Comparison of ENCODE assay signal across 8 cellular contexts in genomic region chr3:12967751-12968209, GRCh38.
DNase-seq lines count a peak whose midpoint lies in the region; ATAC-seq and TF ChIP-seq lines count a peak whose summit lies in the region.

No MANE protein-coding gene starts in this region.

- H3K9me3 ChIP-seq in HUES48 (ENCODE audit: control insufficient read depth, insufficient read depth, low read length) (no peaks in the 10 kb centered on the region), heart left ventricle (no peaks in the 10 kb centered on the region), tibial nerve (no peaks in the 10 kb centered on the region)

- peaks cover 5% of the 10 kb centered on the region; the same call in 1 of the 2 replicates for H3K27me3 ChIP-seq in HUES48 (ENCODE audit: control insufficient read depth, insufficient read depth, low read length)
- no peaks in the 10 kb centered on the region for H3K27me3 ChIP-seq in heart left ventricle
- H3K27me3 ChIP-seq in tibial nerve, result no peaks in the 10 kb centered on the region

- 1 to 6% (median 3%) methylated on average over 6 to 40 of the region's 40 CpGs for WGBS in heart left ventricle, 4 donors
- WGBS in tibial nerve, 2 donors, result 2 to 3% methylated on average over 10 to 21 of the region's 40 CpGs

- DNase-seq in C1 segment of cervical spinal cord (lab: John Stamatoyannopoulos, UW) (peak; percentile 19 to 90 (median 82)), T follicular helper cell (ENCODE audit: low read depth) (peak; percentile 84), heart left ventricle (peak; percentile 92 to 96 (median 94)), posterior vena cava (ENCODE audit: low spot score) (peak; percentile 97), tibial nerve (ENCODE audit: low spot score in 2 of 2) (peak; percentile 76 to 88)
- DNase-seq in activated naive CD8-positive, alpha-beta T cell treated with anti-CD3 and anti-CD28 coated beads, Interleukin-2, amount 50 U/mL, for 24 hours, result peak; percentile 88

- TF ChIP-seq POLR2A in heart left ventricle (IDR thresholded peaks at IDR 0.05) (peak in 1 of 2 donors; percentile 6), tibial nerve (IDR thresholded peaks at IDR 0.05) (peak; percentile 27 to 54)

- H3K27me3 Mint-ChIP-seq in activated naive CD8-positive, alpha-beta T cell treated with anti-CD3 and anti-CD28 coated beads, Interleukin-2, amount 50 U/mL, for 24 hours, result no peaks in the 10 kb centered on the region

- TF ChIP-seq CTCF in heart left ventricle (IDR thresholded peaks at IDR 0.05) (no peak), tibial nerve (IDR thresholded peaks at IDR 0.05) (no peak)

- H3K4me3 Mint-ChIP-seq in activated naive CD8-positive, alpha-beta T cell treated with anti-CD3 and anti-CD28 coated beads, Interleukin-2, amount 50 U/mL, for 24 hours, result peak overlapping the region; percentile 76

- ATAC-seq in GM21390 (IDR thresholded peaks at IDR 0.05; ENCODE audit: unreplicated experiment) (peak; percentile 75), heart left ventricle (peak; percentile 88 to 94 (median 92))
- peak; percentile 86 for ATAC-seq in activated naive CD8-positive, alpha-beta T cell treated with anti-CD3 and anti-CD28 coated beads, Interleukin-2, amount 50 U/mL, for 24 hours

- peaks cover 59% of the 10 kb centered on the region for H3K4me1 Mint-ChIP-seq in activated naive CD8-positive, alpha-beta T cell treated with anti-CD3 and anti-CD28 coated beads, Interleukin-2, amount 50 U/mL, for 24 hours

- H3K36me3 ChIP-seq in HUES48 (ENCODE audit: control insufficient read depth, insufficient read depth, low read length) (no peaks in the 10 kb centered on the region), heart left ventricle (no peaks in the 10 kb centered on the region), tibial nerve (no peaks in the 10 kb centered on the region)

- H3K4me1 ChIP-seq in HUES48 (ENCODE audit: control insufficient read depth, insufficient read depth, low read length), result peaks cover 12% of the 10 kb centered on the region
- peaks cover 14 to 86% (median 71%) of the 10 kb centered on the region in 12 donors for H3K4me1 ChIP-seq in heart left ventricle
- peaks cover 3 to 60% (median 44%) of the 10 kb centered on the region in 4 donors for H3K4me1 ChIP-seq in tibial nerve

- no peak overlapping the region for H3K27ac ChIP-seq in HUES48 (ENCODE audit: low read depth, low read length)
- H3K27ac ChIP-seq in heart left ventricle, result peak overlapping the region in 11 of 12 donors; percentile 11 to 94 (median 49)
- H3K27ac ChIP-seq in tibial nerve, result peak overlapping the region; percentile 30 to 89 (median 63)

- H3K36me3 Mint-ChIP-seq in activated naive CD8-positive, alpha-beta T cell treated with anti-CD3 and anti-CD28 coated beads, Interleukin-2, amount 50 U/mL, for 24 hours (ENCODE audit: low read depth), result no peaks in the 10 kb centered on the region

- no peak overlapping the region for H3K27ac Mint-ChIP-seq in activated naive CD8-positive, alpha-beta T cell treated with anti-CD3 and anti-CD28 coated beads, Interleukin-2, amount 50 U/mL, for 24 hours

- peak in 1 of 2 donors; percentile 43 for TF ChIP-seq EP300 in tibial nerve (IDR thresholded peaks at IDR 0.05)

- H3K9me3 Mint-ChIP-seq in activated naive CD8-positive, alpha-beta T cell treated with anti-CD3 and anti-CD28 coated beads, Interleukin-2, amount 50 U/mL, for 24 hours, result no peaks in the 10 kb centered on the region

- peak overlapping the region; percentile 48 for H3K4me3 ChIP-seq in HUES48 (ENCODE audit: low read depth, low read length)
- peak overlapping the region in 10 of 12 donors; percentile 73 to 98 (median 86) for H3K4me3 ChIP-seq in heart left ventricle
- H3K4me3 ChIP-seq in tibial nerve, result peak overlapping the region; percentile 8 to 98 (median 86)

- H3K9ac ChIP-seq in HUES48 (ENCODE audit: low read depth, low read length), result no peak overlapping the region

- intact Hi-C loops in heart left ventricle (cut with DNase I), result loop anchor here in 7 of 10 donors (5.0 kb wide), 1 partner anchor 35 kb away; no protein-coding TSS in a partner anchor
- intact Hi-C loops in posterior vena cava (cut with DNase I), result no loop called here

Comparison
In these comparisons a context has a peak if more than half of its experiments do, and no peak if none do; other contexts are left out.
1. intact Hi-C loops: an anchor here in heart left ventricle (5.0 kb wide); none called in posterior vena cava.